In genomic region chr5:89086687-89087086, GRCh38 we compare ENCODE assay signal across 20 cellular contexts.
DNase-seq lines count a peak whose midpoint lies in the region; ATAC-seq and TF ChIP-seq lines count a peak whose summit lies in the region.
"Had no signal": no experiment of that assay in that cellular context is flagged by ENCODE, and none has a peak within 500 bp of the region (broad histone marks: within the 10 kb centered on the region; RNA-seq: fewer than 3 reads in every experiment).

No MANE protein-coding gene starts in this region.

- H3K9me3 Mint-ChIP-seq in stimulated activated naive B cell treated with anti-CD40 and anti-IgM and Interleukin-4, amounts not matched to agents 10 μg/mL and 1 μg/mL and 100 μg/mL, for 72 hours = peaks cover 0 to 5% of the 10 kb centered on the region in 2 donors
- H3K9me3 Mint-ChIP-seq in activated naive CD8-positive, alpha-beta T cell treated with anti-CD3 and anti-CD28 coated beads, Interleukin-2, amount 50 U/mL, for 24 hours = peaks cover 3% of the 10 kb centered on the region
- no peaks in the 10 kb centered on the region for H3K9me3 Mint-ChIP-seq in Caco-2 (ENCODE audit: unreplicated experiment)

- TF ChIP-seq CTCF in OCI-LY3 (IDR thresholded peaks at IDR 0.05; ENCODE audit: low read depth, low read length) (no peak), coronary artery (IDR thresholded peaks at IDR 0.05) (no peak), tibial artery (IDR thresholded peaks at IDR 0.05) (no peak), esophagus squamous epithelium (IDR thresholded peaks at IDR 0.05) (no peak), Caco-2 (IDR thresholded peaks at IDR 0.05; ENCODE audit: insufficient read depth in 1 of 2, low read depth in 1 of 2, low read length in 1 of 2, severe bottlenecking in 1 of 2, unreplicated experiment in 1 of 2) (no peak)

- no TSS peak for BruUV-seq in Caco-2 (replicated peaks; lab: Mats Ljungman, UMichigan)

- no peaks in the 10 kb centered on the region for H3K79me2 ChIP-seq in OCI-LY3 (ENCODE audit: low read length)

- peak overlapping the region in 1 of 2 donors; percentile 64 for H3K4me3 Mint-ChIP-seq in stimulated activated naive B cell treated with anti-CD40 and anti-IgM and Interleukin-4, amounts not matched to agents 10 μg/mL and 1 μg/mL and 100 μg/mL, for 72 hours
- no peak overlapping the region for H3K4me3 Mint-ChIP-seq in activated naive CD8-positive, alpha-beta T cell treated with anti-CD3 and anti-CD28 coated beads, Interleukin-2, amount 50 U/mL, for 24 hours
- no peak overlapping the region for H3K4me3 Mint-ChIP-seq in Caco-2 (ENCODE audit: unreplicated experiment)
- H3K4me3 Mint-ChIP-seq: CD14-positive monocyte; CD4-positive, alpha-beta memory T cell; CD4-positive, CD25-positive, alpha-beta regulatory T cell; CD8-positive, alpha-beta memory T cell had no signal

- no peaks in the 10 kb centered on the region for H3K27me3 ChIP-seq in OCI-LY3 (ENCODE audit: low read depth, low read length)
- H3K27me3 ChIP-seq in tibial artery = no peaks in the 10 kb centered on the region
- H3K27me3 ChIP-seq in esophagus squamous epithelium = no peaks in the 10 kb centered on the region
- no peaks in the 10 kb centered on the region for H3K27me3 ChIP-seq in Caco-2 (replicated peaks; ENCODE audit: control insufficient read depth, insufficient read depth, low read length)
- H3K27me3 ChIP-seq: BE2C, BLaER1 had no signal

- POLR2A ChIA-PET in Caco-2 (lab: Charles Lee) = no interaction called here

- CTCF ChIA-PET in Caco-2 (lab: Charles Lee) = no interaction called here

- H3K36me3 Mint-ChIP-seq in stimulated activated naive B cell treated with anti-CD40 and anti-IgM and Interleukin-4, amounts not matched to agents 10 μg/mL and 1 μg/mL and 100 μg/mL, for 72 hours = peaks cover 0 to 5% of the 10 kb centered on the region in 2 donors
- no peaks in the 10 kb centered on the region for H3K36me3 Mint-ChIP-seq in activated naive CD8-positive, alpha-beta T cell treated with anti-CD3 and anti-CD28 coated beads, Interleukin-2, amount 50 U/mL, for 24 hours (ENCODE audit: low read depth)
- no peaks in the 10 kb centered on the region for H3K36me3 Mint-ChIP-seq in Caco-2 (ENCODE audit: insufficient read depth, unreplicated experiment)
- H3K36me3 Mint-ChIP-seq: CD14-positive monocyte; CD4-positive, alpha-beta memory T cell; CD4-positive, CD25-positive, alpha-beta regulatory T cell; CD8-positive, alpha-beta memory T cell had no signal

- intact Hi-C loops in tibial artery (cut with DNase I; ENCODE audit: low total_unique reads) = no loop called here
- intact Hi-C loops in esophagus squamous epithelium (cut with DNase I) = no loop called here
- intact Hi-C loops in Caco-2 (cut with micrococcal nuclease; ENCODE audit: unreplicated experiment) = loop anchor here (10.0 kb wide), 1 partner anchor 362 kb away; no protein-coding TSS in a partner anchor

- peaks cover 19 to 40% of the 10 kb centered on the region in 2 donors for H3K4me1 Mint-ChIP-seq in stimulated activated naive B cell treated with anti-CD40 and anti-IgM and Interleukin-4, amounts not matched to agents 10 μg/mL and 1 μg/mL and 100 μg/mL, for 72 hours
- H3K4me1 Mint-ChIP-seq in activated naive CD8-positive, alpha-beta T cell treated with anti-CD3 and anti-CD28 coated beads, Interleukin-2, amount 50 U/mL, for 24 hours = no peaks in the 10 kb centered on the region
- no peaks in the 10 kb centered on the region for H3K4me1 Mint-ChIP-seq in Caco-2 (ENCODE audit: low read depth, unreplicated experiment)
- H3K4me1 Mint-ChIP-seq: CD14-positive monocyte; CD4-positive, alpha-beta memory T cell; CD4-positive, CD25-positive, alpha-beta regulatory T cell; CD8-positive, alpha-beta memory T cell had no signal

- WGBS in esophagus squamous epithelium, 2 donors = 65 to 72% methylated on average over 2 of the region's 2 CpGs

- H3K27ac Mint-ChIP-seq in stimulated activated naive B cell treated with anti-CD40 and anti-IgM and Interleukin-4, amounts not matched to agents 10 μg/mL and 1 μg/mL and 100 μg/mL, for 72 hours = peak overlapping the region; percentile 91
- no peak overlapping the region for H3K27ac Mint-ChIP-seq in activated naive CD8-positive, alpha-beta T cell treated with anti-CD3 and anti-CD28 coated beads, Interleukin-2, amount 50 U/mL, for 24 hours
- no peak overlapping the region for H3K27ac Mint-ChIP-seq in Caco-2 (ENCODE audit: unreplicated experiment)
- H3K27ac Mint-ChIP-seq: CD14-positive monocyte; CD4-positive, alpha-beta memory T cell; CD4-positive, CD25-positive, alpha-beta regulatory T cell; CD8-positive, alpha-beta memory T cell had no signal

- H2AFZ ChIP-seq in OCI-LY3 (ENCODE audit: low read depth, low read length) = no peak overlapping the region

- H3K9ac ChIP-seq in OCI-LY3 (ENCODE audit: low read length) = no peak overlapping the region
- H3K9ac ChIP-seq: BLaER1 had no signal

- peaks cover 26% of the 10 kb centered on the region for H3K4me1 ChIP-seq in OCI-LY3 (ENCODE audit: low read length)
- peaks cover 0 to 24% (median 17%) of the 10 kb centered on the region in 4 donors for H3K4me1 ChIP-seq in tibial artery
- H3K4me1 ChIP-seq in esophagus squamous epithelium = no peaks in the 10 kb centered on the region
- no peaks in the 10 kb centered on the region for H3K4me1 ChIP-seq in Caco-2
- H3K4me1 ChIP-seq: BE2C, BLaER1 had no signal

- no peaks in the 10 kb centered on the region for H3K9me3 ChIP-seq in OCI-LY3 (ENCODE audit: insufficient read depth, low read length)
- H3K9me3 ChIP-seq in tibial artery = no peaks in the 10 kb centered on the region
- no peaks in the 10 kb centered on the region for H3K9me3 ChIP-seq in esophagus squamous epithelium
- no peaks in the 10 kb centered on the region for H3K9me3 ChIP-seq in Caco-2
- H3K9me3 ChIP-seq: BE2C, BLaER1 had no signal

- no peaks in the 10 kb centered on the region for H3K27me3 Mint-ChIP-seq in stimulated activated naive B cell treated with anti-CD40 and anti-IgM and Interleukin-4, amounts not matched to agents 10 μg/mL and 1 μg/mL and 100 μg/mL, for 72 hours
- H3K27me3 Mint-ChIP-seq in activated naive CD8-positive, alpha-beta T cell treated with anti-CD3 and anti-CD28 coated beads, Interleukin-2, amount 50 U/mL, for 24 hours = no peaks in the 10 kb centered on the region
- H3K27me3 Mint-ChIP-seq in Caco-2 (ENCODE audit: insufficient read depth, unreplicated experiment) = no peaks in the 10 kb centered on the region
- H3K27me3 Mint-ChIP-seq: CD4-positive, alpha-beta memory T cell; CD4-positive, CD25-positive, alpha-beta regulatory T cell; CD8-positive, alpha-beta memory T cell had no signal

- H3K36me3 ChIP-seq in OCI-LY3 (replicated peaks; ENCODE audit: low read depth, low read length) (no peaks in the 10 kb centered on the region), tibial artery (no peaks in the 10 kb centered on the region), esophagus squamous epithelium (no peaks in the 10 kb centered on the region), Caco-2 (ENCODE audit: control insufficient read depth, insufficient read depth, low read length) (no peaks in the 10 kb centered on the region)
- H3K36me3 ChIP-seq: BE2C, BLaER1 had no signal

- no peak overlapping the region for H3K27ac ChIP-seq in OCI-LY3 (ENCODE audit: low read length)
- H3K27ac ChIP-seq in coronary artery = peak overlapping the region; percentile 57 to 82
- H3K27ac ChIP-seq in tibial artery = peak overlapping the region; percentile 71 to 75
- H3K27ac ChIP-seq in esophagus squamous epithelium = no peak overlapping the region
- H3K27ac ChIP-seq: BLaER1 had no signal

- H4K20me1 ChIP-seq in OCI-LY3 (ENCODE audit: insufficient read depth, low read length) = no peaks in the 10 kb centered on the region
- H4K20me1 ChIP-seq: BLaER1 had no signal

- ATAC-seq in stimulated activated naive B cell treated with anti-CD40 and anti-IgM and Interleukin-4, amounts not matched to agents 10 μg/mL and 1 μg/mL and 100 μg/mL, for 72 hours (replicated peaks) = peak; percentile 73 to 78
- ATAC-seq in activated naive CD8-positive, alpha-beta T cell treated with anti-CD3 and anti-CD28 coated beads, Interleukin-2, amount 50 U/mL, for 24 hours = no peak

- H3K4me2 ChIP-seq in OCI-LY3 (ENCODE audit: low read length) = peak overlapping the region; percentile 53
- H3K4me2 ChIP-seq: BLaER1 had no signal

- DNase-seq in coronary artery (ENCODE audit: low spot score) = no peak
- DNase-seq in stimulated activated naive B cell treated with anti-CD40 and anti-IgM and Interleukin-4, amounts not matched to agents 10 μg/mL and 1 μg/mL and 100 μg/mL, for 72 hours = no peak
- DNase-seq in tibial artery = no peak
- DNase-seq in esophagus squamous epithelium (lab: John Stamatoyannopoulos, UW) = no peak
- no peak for DNase-seq in activated naive CD8-positive, alpha-beta T cell treated with anti-CD3 and anti-CD28 coated beads, Interleukin-2, amount 50 U/mL, for 24 hours
- no peak for DNase-seq in NOMO-1 (lab: John Stamatoyannopoulos, UW; ENCODE audit: unreplicated experiment in 2 of 2)
- no peak for DNase-seq in Caco-2
- DNase-seq: 8988T; ACHN; BE2C; Calu3; CD4-positive, alpha-beta memory T cell; CD4-positive, CD25-positive, alpha-beta regulatory T cell; CD8-positive, alpha-beta memory T cell; COR-L47; DMS79 treated with DMSO at 0.1 percent for 48 hours; GF-D8 had no signal

- TF ChIP-seq POLR2A in esophagus squamous epithelium (IDR thresholded peaks at IDR 0.05) = no peak

- no peak overlapping the region for H3K4me3 ChIP-seq in OCI-LY3 (ENCODE audit: low read length)
- no peak overlapping the region for H3K4me3 ChIP-seq in coronary artery
- no peak overlapping the region for H3K4me3 ChIP-seq in tibial artery
- H3K4me3 ChIP-seq in esophagus squamous epithelium = no peak overlapping the region
- H3K4me3 ChIP-seq in Caco-2 (ENCODE audit: low read depth, low read length) = no peak overlapping the region
- H3K4me3 ChIP-seq: BLaER1 had no signal

Comparison
In these comparisons a context has a peak if more than half of its experiments do, and no peak if none do; other contexts are left out.
1. H3K27ac ChIP-seq: peak in coronary artery (2 of 2) and tibial artery (2 of 2); none in OCI-LY3 (single experiment) and esophagus squamous epithelium (0 of 4).